In the genomic region with DNA sequence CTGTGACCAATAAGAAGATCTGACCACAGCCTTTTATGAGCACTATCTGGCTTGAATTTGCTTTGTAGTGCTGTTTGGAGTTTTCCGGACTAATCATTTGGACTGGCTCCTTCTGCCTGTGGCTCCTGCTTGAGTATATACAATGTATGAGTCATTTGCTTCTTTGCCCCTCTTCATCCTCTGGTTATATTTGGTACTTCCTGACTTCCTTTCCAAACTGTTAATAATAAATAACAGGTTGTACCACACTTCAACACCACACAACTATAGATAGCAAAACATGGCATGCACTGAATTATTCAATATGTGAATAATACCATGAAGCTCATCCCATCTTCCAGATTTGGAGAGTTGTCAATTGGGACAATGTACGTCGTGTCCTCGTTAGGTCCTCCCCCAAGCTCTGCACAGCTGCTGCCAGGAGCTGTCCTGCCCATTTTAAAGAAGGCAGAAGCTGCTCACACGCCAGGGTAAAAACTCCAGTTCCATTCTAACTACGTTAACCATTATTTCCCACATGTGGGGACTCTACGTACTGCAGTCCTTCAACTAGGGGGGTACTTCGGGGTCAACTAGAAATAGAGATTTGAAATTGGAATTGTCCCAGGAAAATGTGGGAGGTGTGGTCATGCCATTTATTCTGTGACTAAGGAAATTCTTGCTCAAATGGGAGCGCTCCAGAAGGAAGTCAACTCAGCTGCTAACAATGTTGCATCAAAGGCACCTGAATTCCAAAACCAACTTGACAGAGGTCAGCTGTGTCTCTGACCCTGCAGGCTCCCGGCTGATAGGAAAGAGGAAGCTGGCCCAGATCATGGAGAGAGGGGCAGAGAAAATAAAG, we compare ENCODE assay signal across 12 cellular contexts. TPM values are rescaled to one million over a fixed set of nuclear protein-coding genes. Genes with fewer than 3 reads are reported as not detected.
DNase-seq lines count a peak whose midpoint lies in the region; ATAC-seq and TF ChIP-seq lines count a peak whose summit lies in the region.
"Had no signal": no experiment of that assay in that cellular context is flagged by ENCODE, and none has a peak within 500 bp of the region (broad histone marks: within the 10 kb centered on the region; RNA-seq: fewer than 3 reads in every experiment).

No MANE protein-coding gene starts in this region.

- H3K27me3 ChIP-seq in BLaER1 (no peaks in the 10 kb centered on the region), MG63 (no peaks in the 10 kb centered on the region), tibial artery (no peaks in the 10 kb centered on the region)

- no peak overlapping the region for H3K4me3 Mint-ChIP-seq in nephron
- H3K4me3 Mint-ChIP-seq in activated T-cell treated with anti-CD3 and anti-CD28 coated beads, Interleukin-2, amount 50 U/mL, for 4 hours, result no peak overlapping the region
- H3K4me3 Mint-ChIP-seq: activated CD4-positive, alpha-beta T cell treated with anti-CD3 and anti-CD28 coated beads, Interleukin-2, amount 10 ng/mL, durations not matched to agents 24 days and 14 days had no signal

- peaks cover 30% of the 10 kb centered on the region for H3K4me1 Mint-ChIP-seq in nephron
- no peaks in the 10 kb centered on the region for H3K4me1 Mint-ChIP-seq in activated T-cell treated with anti-CD3 and anti-CD28 coated beads, Interleukin-2, amount 50 U/mL, for 4 hours (ENCODE audit: low read depth)
- H3K4me1 Mint-ChIP-seq: activated CD4-positive, alpha-beta T cell treated with anti-CD3 and anti-CD28 coated beads, Interleukin-2, amount 10 ng/mL, durations not matched to agents 24 days and 14 days had no signal

- TF ChIP-seq CTCF in nephron (IDR thresholded peaks at IDR 0.05; ENCODE audit: unreplicated experiment in 3 of 3) (no peak), tibial artery (IDR thresholded peaks at IDR 0.05) (no peak)

- ATAC-seq in activated T-cell treated with anti-CD3 and anti-CD28 coated beads, Interleukin-2, amount 50 U/mL, for 4 hours, result no peak
- no peak for ATAC-seq in GM19328 (IDR thresholded peaks at IDR 0.05; ENCODE audit: unreplicated experiment)
- ATAC-seq: gastroesophageal sphincter had no signal

- H3K27ac Mint-ChIP-seq in nephron, result peak overlapping the region; percentile 18 to 58 (median 46)
- H3K27ac Mint-ChIP-seq: activated CD4-positive, alpha-beta T cell treated with anti-CD3 and anti-CD28 coated beads, Interleukin-2, amount 10 ng/mL, durations not matched to agents 24 days and 14 days had no signal

- H3K36me3 Mint-ChIP-seq in nephron (ENCODE audit: low read depth), result no peaks in the 10 kb centered on the region
- H3K36me3 Mint-ChIP-seq in activated T-cell treated with anti-CD3 and anti-CD28 coated beads, Interleukin-2, amount 50 U/mL, for 4 hours (ENCODE audit: insufficient read depth), result no peaks in the 10 kb centered on the region

- H3K27me3 Mint-ChIP-seq in nephron (ENCODE audit: low read depth), result peaks cover 9% of the 10 kb centered on the region
- H3K27me3 Mint-ChIP-seq in activated T-cell treated with anti-CD3 and anti-CD28 coated beads, Interleukin-2, amount 50 U/mL, for 4 hours (ENCODE audit: low read depth), result no peaks in the 10 kb centered on the region

- H3K9me3 ChIP-seq in BLaER1 (no peaks in the 10 kb centered on the region), MG63 (no peaks in the 10 kb centered on the region), tibial artery (no peaks in the 10 kb centered on the region)
- H3K9me3 ChIP-seq: gastroesophageal sphincter had no signal

- H3K4me3 ChIP-seq in BLaER1, result no peak overlapping the region
- no peak overlapping the region for H3K4me3 ChIP-seq in MG63
- no peak overlapping the region for H3K4me3 ChIP-seq in tibial artery
- H3K4me3 ChIP-seq: gastroesophageal sphincter had no signal

- H3K9me3 Mint-ChIP-seq in nephron, result no peaks in the 10 kb centered on the region
- H3K9me3 Mint-ChIP-seq in activated T-cell treated with anti-CD3 and anti-CD28 coated beads, Interleukin-2, amount 50 U/mL, for 4 hours, result no peaks in the 10 kb centered on the region
- H3K9me3 Mint-ChIP-seq: activated CD4-positive, alpha-beta T cell treated with anti-CD3 and anti-CD28 coated beads, Interleukin-2, amount 10 ng/mL, durations not matched to agents 24 days and 14 days had no signal

- H3K4me1 ChIP-seq in BLaER1, result peaks cover 64% of the 10 kb centered on the region
- peaks cover 0 to 8% (median 4%) of the 10 kb centered on the region in 4 donors for H3K4me1 ChIP-seq in tibial artery
- H3K4me1 ChIP-seq: gastroesophageal sphincter had no signal

- DNase-seq in MG63 (peak; percentile 73), dermis microvascular lymphatic vessel endothelial cell (ENCODE audit: low read depth in 2 of 2) (peak; percentile 38 to 82), tibial artery (no peak), T-helper 9 cell (no peak)
- no peak for DNase-seq in activated T-cell treated with anti-CD3 and anti-CD28 coated beads, Interleukin-2, amount 50 U/mL, for 4 hours
- DNase-seq: activated CD4-positive, alpha-beta T cell treated with anti-CD3 and anti-CD28 coated beads, Interleukin-2, amount 10 ng/mL, durations not matched to agents 24 days and 14 days; NCI-H1694; SIG-M5 had no signal

- H3K36me3 ChIP-seq in BLaER1 (no peaks in the 10 kb centered on the region), MG63 (no peaks in the 10 kb centered on the region), tibial artery (no peaks in the 10 kb centered on the region)
- H3K36me3 ChIP-seq: gastroesophageal sphincter had no signal

- H4K20me1 ChIP-seq in BLaER1, result no peaks in the 10 kb centered on the region

- peak overlapping the region; percentile 95 for H3K4me2 ChIP-seq in BLaER1

- intact Hi-C loops in tibial artery (cut with DNase I; ENCODE audit: low total_unique reads), result no loop called here

- H3K27ac ChIP-seq in BLaER1 (peak overlapping the region; percentile 87; the same call in 1 of the 2 replicates), tibial artery (no peak overlapping the region)
- H3K27ac ChIP-seq: gastroesophageal sphincter had no signal

- H3K9ac ChIP-seq in BLaER1, result no peak overlapping the region

RNA-seq across cellular contexts. Expression of a gene that starts 38.1 kb away (rescaled TPM):
- total RNA-seq in MG63 (2014; rRNA removed; shearing (Covaris generic); ENCODE audit: low replicate concordance), result 0.12 TPM in 1 of 2 replicates, not detected in the other
- total RNA-seq in dermis microvascular lymphatic vessel endothelial cell, result under 0.01 TPM in 1 of 2 replicates, not detected in the other
- total RNA-seq in activated T-cell treated with anti-CD3 and anti-CD28 coated beads, Interleukin-2, amount 50 U/mL, for 4 hours, result under 1 TPM in 1 of 3 donors, not detected in 2; 0.13 TPM
- total RNA-seq: activated CD4-positive, alpha-beta T cell treated with anti-CD3 and anti-CD28 coated beads, Interleukin-2, amount 10 ng/mL, durations not matched to agents 24 days and 14 days had no signal

Comparison
In these comparisons a context has a peak if more than half of its experiments do, and no peak if none do; other contexts are left out.
1. DNase-seq: peak in MG63 (single experiment) and dermis microvascular lymphatic vessel endothelial cell (2 of 2); none in activated T-cell treated with anti-CD3 and anti-CD28 coated beads, Interleukin-2, amount 50 U/mL, for 4 hours (single experiment), tibial artery (0 of 2) and T-helper 9 cell (single experiment).